In the genomic region with DNA sequence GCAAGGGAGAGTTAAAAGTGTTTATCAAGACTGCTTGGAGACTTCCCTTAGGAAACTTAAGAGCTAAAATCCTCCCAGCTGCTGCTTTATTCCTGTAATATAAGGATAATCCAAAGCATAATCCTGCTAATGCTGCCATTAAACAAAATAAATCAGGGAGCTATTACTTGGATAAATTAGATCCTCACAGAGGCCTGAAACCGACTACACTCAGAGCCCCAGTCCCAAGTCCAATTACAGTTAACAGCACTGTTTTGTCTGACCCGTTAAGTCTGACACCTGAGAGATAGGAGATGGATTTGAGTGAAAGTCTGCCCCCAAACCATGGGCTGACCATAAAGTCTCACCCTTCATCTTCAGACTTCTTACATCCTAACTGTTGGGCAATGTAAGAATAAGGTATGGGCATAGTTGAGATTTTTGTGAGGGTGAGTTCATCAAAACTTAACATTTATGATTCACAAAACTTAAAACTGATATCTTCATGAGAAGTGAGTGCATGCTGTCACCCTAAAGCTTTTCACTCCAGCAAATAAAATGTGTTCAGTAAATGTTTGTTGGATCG, we compare ENCODE assay signal across 30 cellular contexts.
"Had no signal": no experiment of that assay in that cellular context is flagged by ENCODE, and none has a peak within 500 bp of the region (broad histone marks: within the 10 kb centered on the region; RNA-seq: fewer than 3 reads in every experiment).

No MANE protein-coding gene starts in this region.

- H3K4me3 Mint-ChIP-seq: activated naive CD4-positive, alpha-beta T cell treated with anti-CD3 and anti-CD28 coated beads for 36 hours; activated naive CD8-positive, alpha-beta T cell treated with anti-CD3 and anti-CD28 coated beads for 36 hours; activated T-helper 1 cell treated with anti-CD3 and anti-CD28 coated beads, Interleukin-12 subunit alpha, Interleukin-12 subunit beta, Interleukin-2, Interleukin-4 antibody, amounts not matched to agents 30 ng/mL and 10 ng/mL and 1 ng/mL, durations not matched to agents 14 hours and 24 hours and 36 hours; brain; dendritic cell treated with granulocyte-macrophage colony-stimulating factor and Interleukin-4, amounts not matched to agents 40 ng/mL and 50 ng/mL, for 4 days; endodermal cell; nephron; stimulated activated effector memory CD8-positive, alpha-beta T cell treated with anti-CD3 and anti-CD28 coated beads, Interleukin-12 subunit alpha, Interleukin-12 subunit beta, amount 100 ng/mL, for 72 hours; stimulated activated naive CD8-positive, alpha-beta T cell treated with anti-CD3 and anti-CD28 coated beads, Interleukin-15, Interleukin-2, amounts not matched to agents 100 ng/mL and 50 ng/mL, for 24 hours; T-helper 2 cell treated with Interferon-gamma antibody and Interleukin-4, amounts not matched to agents 5 μg/mL and 100 μg/mL, for 36 hours; type B pancreatic cell had no signal

- ATAC-seq: foreskin keratinocyte; heart left ventricle; left lung; lower lobe of right lung; pancreas; stimulated activated effector memory CD8-positive, alpha-beta T cell treated with anti-CD3 and anti-CD28 coated beads, Interleukin-12 subunit alpha, Interleukin-12 subunit beta, amount 100 ng/mL, for 72 hours had no signal

- FAIRE-seq: pancreas, small intestine had no signal

- H3K27me3 ChIP-seq: adrenal gland, ascending aorta, esophagus muscularis mucosa, foreskin keratinocyte, heart left ventricle, left lung, pancreas, sigmoid colon, uterus had no signal

- H3K4me1 Mint-ChIP-seq: activated naive CD8-positive, alpha-beta T cell treated with anti-CD3 and anti-CD28 coated beads for 36 hours; stimulated activated effector memory CD8-positive, alpha-beta T cell treated with anti-CD3 and anti-CD28 coated beads, Interleukin-12 subunit alpha, Interleukin-12 subunit beta, amount 100 ng/mL, for 72 hours had no signal

- H3K27ac Mint-ChIP-seq: activated naive CD4-positive, alpha-beta T cell treated with anti-CD3 and anti-CD28 coated beads for 36 hours; activated naive CD8-positive, alpha-beta T cell treated with anti-CD3 and anti-CD28 coated beads for 36 hours; activated T-helper 1 cell treated with anti-CD3 and anti-CD28 coated beads, Interleukin-12 subunit alpha, Interleukin-12 subunit beta, Interleukin-2, Interleukin-4 antibody, amounts not matched to agents 30 ng/mL and 10 ng/mL and 1 ng/mL, durations not matched to agents 14 hours and 24 hours and 36 hours; brain; dendritic cell treated with granulocyte-macrophage colony-stimulating factor and Interleukin-4, amounts not matched to agents 40 ng/mL and 50 ng/mL, for 4 days; endodermal cell; nephron; stimulated activated effector memory CD8-positive, alpha-beta T cell treated with anti-CD3 and anti-CD28 coated beads, Interleukin-12 subunit alpha, Interleukin-12 subunit beta, amount 100 ng/mL, for 72 hours; stimulated activated naive CD8-positive, alpha-beta T cell treated with anti-CD3 and anti-CD28 coated beads, Interleukin-15, Interleukin-2, amounts not matched to agents 100 ng/mL and 50 ng/mL, for 24 hours; T-helper 2 cell treated with Interferon-gamma antibody and Interleukin-4, amounts not matched to agents 5 μg/mL and 100 μg/mL, for 36 hours; type B pancreatic cell had no signal

- DNase-seq: activated CD4-positive, alpha-beta T cell treated with anti-CD3 and anti-CD28 coated beads for 4 hours; activated CD4-positive, alpha-beta T cell treated with anti-CD3 and anti-CD28 coated beads, Interleukin-2, amount 50 U/mL, for 4 hours; activated CD8-positive, alpha-beta memory T cell treated with anti-CD3 and anti-CD28 coated beads for 24 hours; activated effector memory CD4-positive, alpha-beta T cell treated with anti-CD3 and anti-CD28 coated beads, Interleukin-2, amount 50 U/mL, for 16 hours; activated naive CD4-positive, alpha-beta T cell treated with anti-CD3 and anti-CD28 coated beads for 36 hours; activated naive CD8-positive, alpha-beta T cell treated with anti-CD3 and anti-CD28 coated beads for 36 hours; activated T-cell treated with anti-CD3 and anti-CD28 coated beads, Interleukin-2, amount 50 U/mL, for 1 hour; adrenal gland; endodermal cell; heart left ventricle; left lung; lower lobe of right lung; pancreas; retina; sigmoid colon; small intestine; stimulated activated CD4-positive, alpha-beta T cell treated with anti-CD3 and anti-CD28 coated beads, Interleukin-4, amount 100 ng/mL, for 24 hours; uterus had no signal

- H3K36me3 ChIP-seq: adrenal gland, ascending aorta, esophagus muscularis mucosa, heart left ventricle, left lung, lower lobe of right lung, pancreas, prostate gland, sigmoid colon, uterus had no signal

- H3K4me3 ChIP-seq: adrenal gland, ascending aorta, esophagus muscularis mucosa, heart left ventricle, left lung, lower lobe of right lung, pancreas, prostate gland, sigmoid colon, uterus had no signal

- H3K36me3 Mint-ChIP-seq: activated naive CD8-positive, alpha-beta T cell treated with anti-CD3 and anti-CD28 coated beads for 36 hours; brain; stimulated activated effector memory CD8-positive, alpha-beta T cell treated with anti-CD3 and anti-CD28 coated beads, Interleukin-12 subunit alpha, Interleukin-12 subunit beta, amount 100 ng/mL, for 72 hours had no signal

- H3K9me3 Mint-ChIP-seq: activated naive CD8-positive, alpha-beta T cell treated with anti-CD3 and anti-CD28 coated beads for 36 hours; activated T-helper 1 cell treated with anti-CD3 and anti-CD28 coated beads, Interleukin-12 subunit alpha, Interleukin-12 subunit beta, Interleukin-2, Interleukin-4 antibody, amounts not matched to agents 30 ng/mL and 10 ng/mL and 1 ng/mL, durations not matched to agents 14 hours and 24 hours and 36 hours; brain; dendritic cell treated with granulocyte-macrophage colony-stimulating factor and Interleukin-4, amounts not matched to agents 40 ng/mL and 50 ng/mL, for 4 days; endodermal cell had no signal

- H3K27me3 Mint-ChIP-seq: activated naive CD8-positive, alpha-beta T cell treated with anti-CD3 and anti-CD28 coated beads for 36 hours; dendritic cell treated with granulocyte-macrophage colony-stimulating factor and Interleukin-4, amounts not matched to agents 40 ng/mL and 50 ng/mL, for 4 days; stimulated activated naive CD8-positive, alpha-beta T cell treated with anti-CD3 and anti-CD28 coated beads, Interleukin-15, Interleukin-2, amounts not matched to agents 100 ng/mL and 50 ng/mL, for 24 hours; type B pancreatic cell had no signal
